1 cellular context compared by ENCODE assay signal in the genomic region with DNA sequence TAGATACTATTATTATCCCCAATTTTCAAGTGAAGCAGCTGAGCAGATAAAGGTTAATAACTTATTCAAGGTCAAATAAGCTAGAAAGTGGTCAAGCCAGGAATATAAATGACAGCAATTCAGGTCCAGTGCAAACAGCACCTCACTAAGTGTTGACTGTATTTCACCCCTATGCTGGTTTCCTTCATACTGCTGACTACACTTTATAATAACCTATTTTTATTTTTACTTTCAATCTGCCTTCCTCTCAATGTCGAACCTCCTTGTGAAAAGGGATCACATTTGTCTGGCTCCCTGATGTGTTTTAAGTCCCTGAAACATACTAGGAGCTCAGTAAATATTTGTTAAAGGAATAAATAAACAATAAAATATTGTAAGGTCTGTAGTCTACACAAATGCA.
TF ChIP-seq lines count a peak whose summit lies in the region.

No MANE protein-coding gene starts in this region.

TF ChIP-seq in IMR-90, 13 proteins besides CTCF, POLR2A, EP300 and RAD21 (continued from another document):
- TF ChIP-seq, protein P1, sequence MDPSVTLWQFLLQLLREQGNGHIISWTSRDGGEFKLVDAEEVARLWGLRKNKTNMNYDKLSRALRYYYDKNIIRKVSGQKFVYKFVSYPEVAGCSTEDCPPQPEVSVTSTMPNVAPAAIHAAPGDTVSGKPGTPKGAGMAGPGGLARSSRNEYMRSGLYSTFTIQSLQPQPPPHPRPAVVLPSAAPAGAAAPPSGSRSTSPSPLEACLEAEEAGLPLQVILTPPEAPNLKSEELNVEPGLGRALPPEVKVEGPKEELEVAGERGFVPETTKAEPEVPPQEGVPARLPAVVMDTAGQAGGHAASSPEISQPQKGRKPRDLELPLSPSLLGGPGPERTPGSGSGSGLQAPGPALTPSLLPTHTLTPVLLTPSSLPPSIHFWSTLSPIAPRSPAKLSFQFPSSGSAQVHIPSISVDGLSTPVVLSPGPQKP (IDR thresholded peaks at IDR 0.05; ENCODE audit: borderline replicate concordance, low read depth, low read length) = no peak
- TF ChIP-seq FOS (IDR thresholded peaks at IDR 0.05; ENCODE audit: low read depth, low read length) = no peak
- TF ChIP-seq RCOR1 (IDR thresholded peaks at IDR 0.05; ENCODE audit: insufficient replicate concordance, low read length) = no peak
- TF ChIP-seq MAFK (IDR thresholded peaks at IDR 0.05; ENCODE audit: low read depth, low read length) = no peak
- no peak for TF ChIP-seq CHD1 (IDR thresholded peaks at IDR 0.05; ENCODE audit: low read depth, low read length)
- TF ChIP-seq MAZ (IDR thresholded peaks at IDR 0.05; ENCODE audit: borderline replicate concordance, low read depth, low read length) = no peak
- no peak for TF ChIP-seq SMC3 (IDR thresholded peaks at IDR 0.05; ENCODE audit: low read depth, low read length)
- no peak for TF ChIP-seq BHLHE40 (IDR thresholded peaks at IDR 0.05; ENCODE audit: low read depth, low read length)
- TF ChIP-seq MXI1 (IDR thresholded peaks at IDR 0.05; ENCODE audit: borderline replicate concordance, low read depth, low read length) = no peak
- TF ChIP-seq CEBPB (IDR thresholded peaks at IDR 0.05; ENCODE audit: low read depth, low read length) = no peak
- TF ChIP-seq, protein P2, sequence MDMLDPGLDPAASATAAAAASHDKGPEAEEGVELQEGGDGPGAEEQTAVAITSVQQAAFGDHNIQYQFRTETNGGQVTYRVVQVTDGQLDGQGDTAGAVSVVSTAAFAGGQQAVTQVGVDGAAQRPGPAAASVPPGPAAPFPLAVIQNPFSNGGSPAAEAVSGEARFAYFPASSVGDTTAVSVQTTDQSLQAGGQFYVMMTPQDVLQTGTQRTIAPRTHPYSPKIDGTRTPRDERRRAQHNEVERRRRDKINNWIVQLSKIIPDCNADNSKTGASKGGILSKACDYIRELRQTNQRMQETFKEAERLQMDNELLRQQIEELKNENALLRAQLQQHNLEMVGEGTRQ (IDR thresholded peaks at IDR 0.05; ENCODE audit: low read depth, low read length) = no peak
- TF ChIP-seq RFX5 (IDR thresholded peaks at IDR 0.05; ENCODE audit: low read depth, low read length) = no peak
